Comparison of ENCODE assay signal across 11 cellular contexts in genomic region chr9:93945400-93946337, GRCh38. TPM values are rescaled to one million over a fixed set of nuclear protein-coding genes. Genes with fewer than 3 reads are reported as not detected.
A peak's percentile ranks its signal among the peaks of the same experiment; 100 is the strongest.
DNase-seq lines count a peak whose midpoint lies in the region; ATAC-seq lines count a peak whose summit lies in the region.
"Had no signal": no experiment of that assay in that cellular context is flagged by ENCODE, and none has a peak within 500 bp of the region (broad histone marks: within the 10 kb centered on the region; RNA-seq: fewer than 3 reads in every experiment).

No MANE protein-coding gene starts in this region.

- no peak for DNase-seq in activated CD4-positive, alpha-beta T cell treated with anti-CD3 and anti-CD28 coated beads for 36 hours
- no peak for DNase-seq in activated CD4-positive, alpha-beta T cell treated with anti-CD3 and anti-CD28 coated beads, Interleukin-2, amount 50 U/mL, for 1 hour
- no peak for DNase-seq in activated CD4-positive, alpha-beta memory T cell treated with anti-CD3 and anti-CD28 coated beads, Interleukin-2, amount 10 ng/mL, durations not matched to agents 7 days and 5 days
- DNase-seq in left kidney (ENCODE audit: low read depth, low spot score) (peak; percentile 39), NCI-H524 treated with DMSO at 0.1 percent for 48 hours (lab: John Stamatoyannopoulos, UW) (no peak), T-helper 9 cell (no peak), NCI-H187 (lab: John Stamatoyannopoulos, UW) (no peak)
- no peak for DNase-seq in stimulated activated naive B cell treated with anti-CD40 and anti-IgM and Interleukin-4, amounts not matched to agents 10 μg/mL and 1 μg/mL and 100 μg/mL, for 72 hours
- DNase-seq: CD4-positive, CD25-positive, alpha-beta regulatory T cell; kidney glomerular epithelial cell; NCI-H345 had no signal

- no peaks in the 10 kb centered on the region for H3K9me3 Mint-ChIP-seq in activated CD4-positive, alpha-beta T cell treated with anti-CD3 and anti-CD28 coated beads for 36 hours (ENCODE audit: low read depth)
- peaks cover 2% of the 10 kb centered on the region for H3K9me3 Mint-ChIP-seq in activated CD4-positive, alpha-beta memory T cell treated with anti-CD3 and anti-CD28 coated beads, Interleukin-2, amount 10 ng/mL, durations not matched to agents 7 days and 5 days
- H3K9me3 Mint-ChIP-seq in stimulated activated naive B cell treated with anti-CD40 and anti-IgM and Interleukin-4, amounts not matched to agents 10 μg/mL and 1 μg/mL and 100 μg/mL, for 72 hours, result peaks cover 3% of the 10 kb centered on the region in 2 donors

- intact Hi-C loops in activated CD4-positive, alpha-beta T cell treated with anti-CD3 and anti-CD28 coated beads for 36 hours (cut with DNase I, micrococcal nuclease), result no loop called here

- H3K4me1 Mint-ChIP-seq in activated CD4-positive, alpha-beta T cell treated with anti-CD3 and anti-CD28 coated beads for 36 hours, result peaks cover 20% of the 10 kb centered on the region
- H3K4me1 Mint-ChIP-seq in activated CD4-positive, alpha-beta memory T cell treated with anti-CD3 and anti-CD28 coated beads, Interleukin-2, amount 10 ng/mL, durations not matched to agents 7 days and 5 days, result peaks cover 22% of the 10 kb centered on the region
- peaks cover 24 to 40% of the 10 kb centered on the region in 2 donors for H3K4me1 Mint-ChIP-seq in stimulated activated naive B cell treated with anti-CD40 and anti-IgM and Interleukin-4, amounts not matched to agents 10 μg/mL and 1 μg/mL and 100 μg/mL, for 72 hours

- no peaks in the 10 kb centered on the region for H3K36me3 Mint-ChIP-seq in activated CD4-positive, alpha-beta T cell treated with anti-CD3 and anti-CD28 coated beads for 36 hours (ENCODE audit: low read depth)
- peaks cover 6% of the 10 kb centered on the region for H3K36me3 Mint-ChIP-seq in activated CD4-positive, alpha-beta memory T cell treated with anti-CD3 and anti-CD28 coated beads, Interleukin-2, amount 10 ng/mL, durations not matched to agents 7 days and 5 days (ENCODE audit: low read depth)
- peaks cover 3 to 6% of the 10 kb centered on the region in 2 donors for H3K36me3 Mint-ChIP-seq in stimulated activated naive B cell treated with anti-CD40 and anti-IgM and Interleukin-4, amounts not matched to agents 10 μg/mL and 1 μg/mL and 100 μg/mL, for 72 hours

- H3K27ac Mint-ChIP-seq in activated CD4-positive, alpha-beta T cell treated with anti-CD3 and anti-CD28 coated beads for 36 hours, result no peak overlapping the region
- no peak overlapping the region for H3K27ac Mint-ChIP-seq in activated CD4-positive, alpha-beta memory T cell treated with anti-CD3 and anti-CD28 coated beads, Interleukin-2, amount 10 ng/mL, durations not matched to agents 7 days and 5 days
- no peak overlapping the region for H3K27ac Mint-ChIP-seq in stimulated activated naive B cell treated with anti-CD40 and anti-IgM and Interleukin-4, amounts not matched to agents 10 μg/mL and 1 μg/mL and 100 μg/mL, for 72 hours

- POLR2A ChIA-PET in activated CD4-positive, alpha-beta T cell treated with anti-CD3 and anti-CD28 coated beads for 36 hours (lab: Charles Lee), result no interaction called here
- POLR2A ChIA-PET in activated CD4-positive, alpha-beta memory T cell treated with anti-CD3 and anti-CD28 coated beads, Interleukin-2, amount 10 ng/mL, durations not matched to agents 7 days and 5 days (lab: Charles Lee), result no interaction called here

- peaks cover 83% of the 10 kb centered on the region for H3K27me3 Mint-ChIP-seq in activated CD4-positive, alpha-beta T cell treated with anti-CD3 and anti-CD28 coated beads for 36 hours
- H3K27me3 Mint-ChIP-seq in activated CD4-positive, alpha-beta memory T cell treated with anti-CD3 and anti-CD28 coated beads, Interleukin-2, amount 10 ng/mL, durations not matched to agents 7 days and 5 days, result peaks cover 88% of the 10 kb centered on the region
- peaks cover 89 to 96% of the 10 kb centered on the region in 2 donors for H3K27me3 Mint-ChIP-seq in stimulated activated naive B cell treated with anti-CD40 and anti-IgM and Interleukin-4, amounts not matched to agents 10 μg/mL and 1 μg/mL and 100 μg/mL, for 72 hours

- CTCF ChIA-PET in activated CD4-positive, alpha-beta T cell treated with anti-CD3 and anti-CD28 coated beads for 36 hours (lab: Charles Lee), result no interaction called here
- CTCF ChIA-PET in activated CD4-positive, alpha-beta memory T cell treated with anti-CD3 and anti-CD28 coated beads, Interleukin-2, amount 10 ng/mL, durations not matched to agents 7 days and 5 days (lab: Charles Lee), result interaction anchor here (0.7 kb wide), 1 partner anchor 9 kb away, joined by 3 read pairs; no protein-coding TSS in a partner anchor

- peak overlapping the region; percentile 20 for H3K4me3 Mint-ChIP-seq in activated CD4-positive, alpha-beta T cell treated with anti-CD3 and anti-CD28 coated beads for 36 hours
- peak overlapping the region; percentile 9 for H3K4me3 Mint-ChIP-seq in activated CD4-positive, alpha-beta memory T cell treated with anti-CD3 and anti-CD28 coated beads, Interleukin-2, amount 10 ng/mL, durations not matched to agents 7 days and 5 days
- H3K4me3 Mint-ChIP-seq in stimulated activated naive B cell treated with anti-CD40 and anti-IgM and Interleukin-4, amounts not matched to agents 10 μg/mL and 1 μg/mL and 100 μg/mL, for 72 hours, result peak overlapping the region; percentile 72

- ATAC-seq in activated CD4-positive, alpha-beta T cell treated with anti-CD3 and anti-CD28 coated beads for 36 hours, result no peak
- ATAC-seq in stimulated activated naive B cell treated with anti-CD40 and anti-IgM and Interleukin-4, amounts not matched to agents 10 μg/mL and 1 μg/mL and 100 μg/mL, for 72 hours (replicated peaks), result peak in 1 of 2 donors; percentile 25

RNA-seq across cellular contexts. Expression of gene BARX1, which starts 9.5 kb away (rescaled TPM):
- total RNA-seq in activated CD4-positive, alpha-beta T cell treated with anti-CD3 and anti-CD28 coated beads for 36 hours, result 1 to 10 TPM; 1.8 to 1.9 TPM
- total RNA-seq in activated CD4-positive, alpha-beta memory T cell treated with anti-CD3 and anti-CD28 coated beads, Interleukin-2, amount 10 ng/mL, durations not matched to agents 7 days and 5 days, result under 1 TPM; 0.20 to 0.28 TPM
- total RNA-seq: CD4-positive, CD25-positive, alpha-beta regulatory T cell had no signal

Comparison
In these comparisons a context has a peak if more than half of its experiments do, and no peak if none do; other contexts are left out.
1. H3K4me3 Mint-ChIP-seq: peak in every context shown above with its lines; median percentile 72 in stimulated activated naive B cell treated with anti-CD40 and anti-IgM and Interleukin-4, amounts not matched to agents 10 μg/mL and 1 μg/mL and 100 μg/mL, for 72 hours; 20 in activated CD4-positive, alpha-beta T cell treated with anti-CD3 and anti-CD28 coated beads for 36 hours; 9 in activated CD4-positive, alpha-beta memory T cell treated with anti-CD3 and anti-CD28 coated beads, Interleukin-2, amount 10 ng/mL, durations not matched to agents 7 days and 5 days.